In the genomic region with DNA sequence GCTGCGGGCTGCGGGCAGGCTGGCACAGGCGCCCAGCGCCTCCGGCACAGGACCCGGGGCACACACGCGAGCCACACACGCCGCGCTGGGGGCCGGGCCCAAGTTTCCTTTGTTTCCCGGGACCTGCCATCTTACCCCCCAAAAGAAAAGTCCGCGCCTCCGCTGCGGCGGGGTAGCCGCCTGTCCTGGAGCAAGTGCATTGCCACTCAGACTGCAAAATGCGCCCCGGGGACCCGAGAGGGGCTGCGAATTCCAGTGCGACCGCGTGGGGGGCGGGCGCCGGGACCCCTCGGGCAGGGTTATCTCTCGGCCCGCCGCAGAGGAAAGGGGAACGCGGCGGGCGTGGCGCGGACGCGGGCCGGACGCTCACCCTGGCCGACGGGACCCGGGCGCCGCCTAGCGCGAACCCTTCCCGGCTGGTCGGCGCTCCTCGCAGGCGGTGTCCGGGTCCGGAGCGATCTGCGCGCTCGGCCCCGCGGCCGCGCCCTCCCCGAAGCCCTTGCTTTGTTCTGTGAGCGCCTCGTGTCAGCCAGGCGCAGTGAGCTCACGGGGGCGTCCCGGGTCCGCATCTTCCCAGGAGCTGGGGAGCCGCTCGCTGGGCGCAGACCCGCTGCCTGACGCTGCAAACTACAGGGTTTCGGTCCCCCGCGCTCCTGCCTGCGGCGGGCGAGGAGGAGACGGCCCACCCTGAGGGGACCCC, we compare ENCODE assay signal across 8 cellular contexts. TPM values are rescaled to one million over a fixed set of nuclear protein-coding genes. Genes with fewer than 3 reads are reported as not detected.
DNase-seq lines count a peak whose midpoint lies in the region; ATAC-seq, FAIRE-seq and TF ChIP-seq lines count a peak whose summit lies in the region.

No MANE protein-coding gene starts in this region.

- H3K4me3 ChIP-seq in RWPE2 (ENCODE audit: severe bottlenecking) (peak overlapping the region; percentile 76), ectodermal cell (ENCODE audit: insufficient read depth, low read depth, low read length) (peak overlapping the region; percentile 76), mononuclear cell (ENCODE audit: low read length) (peak overlapping the region; percentile 43), uterus (peak overlapping the region; percentile 49 to 59)

- H3K27me3 ChIP-seq in RWPE2 (ENCODE audit: insufficient read depth, poor library complexity, severe bottlenecking) = no peaks in the 10 kb centered on the region
- no peaks in the 10 kb centered on the region for H3K27me3 ChIP-seq in ectodermal cell (ENCODE audit: control insufficient read depth, insufficient read depth, low read length, poor library complexity, severe bottlenecking)
- H3K27me3 ChIP-seq in mononuclear cell (ENCODE audit: insufficient read depth, low read length) = peaks cover 46% of the 10 kb centered on the region
- peaks cover 0 to 3% of the 10 kb centered on the region in 2 donors for H3K27me3 ChIP-seq in uterus

- intact Hi-C loops in uterus (cut with DNase I; ENCODE audit: low total_unique reads) = no loop called here

- peak overlapping the region; percentile 69 for H3K27ac ChIP-seq in RWPE2 (ENCODE audit: poor library complexity, severe bottlenecking)
- peak overlapping the region; percentile 99 for H3K27ac ChIP-seq in ectodermal cell (ENCODE audit: insufficient read depth, low read depth, low read length, poor library complexity, severe bottlenecking)
- H3K27ac ChIP-seq in uterus = peak overlapping the region in 1 of 2 donors; percentile 52

- WGBS in ectodermal cell, 2 experiments = 0% methylated on average over 85 of the region's 85 CpGs

- peaks cover 23% of the 10 kb centered on the region for H3K36me3 ChIP-seq in RWPE2 (ENCODE audit: low read depth)
- no peaks in the 10 kb centered on the region for H3K36me3 ChIP-seq in ectodermal cell (ENCODE audit: control insufficient read depth, insufficient read depth, low read length)
- H3K36me3 ChIP-seq in uterus = no peaks in the 10 kb centered on the region

- H3K4me1 ChIP-seq in RWPE2 (ENCODE audit: insufficient read depth, poor library complexity, severe bottlenecking) (peaks cover 13% of the 10 kb centered on the region), ectodermal cell (ENCODE audit: control insufficient read depth, insufficient read depth, low read length) (no peaks in the 10 kb centered on the region), mononuclear cell (ENCODE audit: insufficient read depth, low read length) (peaks cover 14% of the 10 kb centered on the region), uterus (no peaks in the 10 kb centered on the region)

- H3K9me3 ChIP-seq in RWPE2 (ENCODE audit: severe bottlenecking) (no peaks in the 10 kb centered on the region), ectodermal cell (ENCODE audit: control insufficient read depth, low read length) (no peaks in the 10 kb centered on the region), mononuclear cell (ENCODE audit: low read depth, low read length) (no peaks in the 10 kb centered on the region), uterus (no peaks in the 10 kb centered on the region)

- DNase-seq in CD1c-positive myeloid dendritic cell (ENCODE audit: extremely low spot score) (peak; percentile 13), GM19239 (ENCODE audit: insufficient read length, low spot score) (peak; percentile 44), RWPE2 (ENCODE audit: low spot score) (peak; percentile 63), uterus (no peak)

- peak; percentile 57 for ATAC-seq in HG03571 (IDR thresholded peaks at IDR 0.05; ENCODE audit: unreplicated experiment)
- ATAC-seq in RWPE2 (ENCODE audit: low read depth) = peak; percentile 79
- no peak for ATAC-seq in GM18520 (IDR thresholded peaks at IDR 0.05; ENCODE audit: unreplicated experiment)

- TF ChIP-seq CTCF in RWPE2 (IDR thresholded peaks at IDR 0.05; ENCODE audit: poor library complexity, severe bottlenecking) (peak; percentile 81), uterus (IDR thresholded peaks at IDR 0.05) (peak in 2 of 4 experiments; percentile 8 to 29)

- TF ChIP-seq POLR2A in uterus (IDR thresholded peaks at IDR 0.05) = no peak

- no peak for FAIRE-seq in GM19239 (lab: Jason Lieb, UNC)

RNA-seq across cellular contexts. Expression of gene CD24, which starts 0.6 kb away (rescaled TPM):
- 642 TPM for polyA plus RNA-seq in ectodermal cell (2013, experiment 1 of 4)
- polyA plus RNA-seq in ectodermal cell (2013, experiment 2 of 4) = 622 TPM
- 602 TPM for polyA plus RNA-seq in ectodermal cell (2013, experiment 3 of 4)
- 640 TPM for polyA plus RNA-seq in ectodermal cell (2013, experiment 4 of 4)
- total RNA-seq in mononuclear cell = 2.4 TPM
- 100 to 1,000 TPM in 1 of 4 donors, 10 to 100 TPM in 1, 1 to 10 TPM in 2; 5.1 to 235 (median 9.4) TPM for total RNA-seq in uterus

RNA-seq across cellular contexts. Expression of gene MTRES1, which starts 52.9 kb away (rescaled TPM):
- polyA plus RNA-seq in ectodermal cell (2013, experiment 1 of 4) = 24.3 TPM
- 18.1 TPM for polyA plus RNA-seq in ectodermal cell (2013, experiment 2 of 4)
- 18.2 TPM for polyA plus RNA-seq in ectodermal cell (2013, experiment 3 of 4)
- 20.2 TPM for polyA plus RNA-seq in ectodermal cell (2013, experiment 4 of 4)
- total RNA-seq in mononuclear cell (22.7 TPM), uterus (10 to 100 TPM in 2 of 4 donors, 1 to 10 TPM in 1, under 1 TPM in 1; 0.77 to 16.5 (median 11.3) TPM)

Comparison
In these comparisons a context has a peak if more than half of its experiments do, and no peak if none do; other contexts are left out.
1. DNase-seq: peak in CD1c-positive myeloid dendritic cell (single experiment), GM19239 (single experiment) and RWPE2 (single experiment); none in uterus (0 of 2).
2. Peak in every context shown above with its lines, with median percentiles within 50 percentile points of each other: H3K4me3 ChIP-seq.